In genomic region chr1:61156576-61157239, GRCh38 we compare ENCODE assay signal across 20 cellular contexts.
A peak's percentile ranks its signal among the peaks of the same experiment; 100 is the strongest.
DNase-seq lines count a peak whose midpoint lies in the region; ATAC-seq, FAIRE-seq and TF ChIP-seq lines count a peak whose summit lies in the region.
"Had no signal": no experiment of that assay in that cellular context is flagged by ENCODE, and none has a peak within 500 bp of the region (broad histone marks: within the 10 kb centered on the region; RNA-seq: fewer than 3 reads in every experiment).

No MANE protein-coding gene starts in this region.

- POLR2A ChIA-PET in A549 (lab: Yijun Ruan, JAX) = interaction anchor here (0.6 kb wide), 1 partner anchor 103 kb away, joined by 4 read pairs; no protein-coding TSS in a partner anchor

- peak overlapping the region; percentile 45 for H3K4me2 ChIP-seq in A549
- H3K4me2 ChIP-seq: KMS-11 had no signal

- DNase-seq in A549 (ENCODE audit: low read depth in 1 of 2, low spot score in 1 of 2) (no peak), ascending aorta (ENCODE audit: low spot score in 2 of 2) (no peak), right atrium auricular region (ENCODE audit: low spot score) (no peak), psoas muscle (no peak), superior temporal gyrus (ENCODE audit: extremely low spot score) (no peak), AML-193 (lab: John Stamatoyannopoulos, UW) (no peak)
- DNase-seq in activated CD4-positive, alpha-beta T cell treated with anti-CD3 and anti-CD28 coated beads, Interleukin-2, amount 50 U/mL, for 1 hour = no peak
- DNase-seq: activated CD4-positive, alpha-beta T cell treated with anti-CD3 and anti-CD28 coated beads for 48 hours; activated T-cell treated with anti-CD3 and anti-CD28 coated beads, Interleukin-2, amount 50 U/mL, for 4 hours; CD8-positive, alpha-beta T cell; NCI-H1436; nephron progenitor cell; SHP77 treated with DMSO at 0.1 percent for 48 hours; T1000 had no signal

- FAIRE-seq in A549 (lab: Jason Lieb, UNC) = no peak
- FAIRE-seq: A204.1, colon had no signal

- H3K4me3 ChIP-seq in A549 (no peak overlapping the region), ascending aorta (peak overlapping the region in 1 of 2 donors; percentile 36), right atrium auricular region (no peak overlapping the region), psoas muscle (no peak overlapping the region)
- H3K4me3 ChIP-seq: HAP-1 had no signal

- TF ChIP-seq POLR2A in A549 (IDR thresholded peaks at IDR 0.05; ENCODE audit: low read length) = no peak

- TF ChIP-seq CTCF in A549 (IDR thresholded peaks at IDR 0.05) = no peak
- no peak for TF ChIP-seq CTCF in ascending aorta (IDR thresholded peaks at IDR 0.05)
- no peak for TF ChIP-seq CTCF in right atrium auricular region (IDR thresholded peaks at IDR 0.05)
- no peak for TF ChIP-seq CTCF in psoas muscle (IDR thresholded peaks at IDR 0.05)

- no peak for TF ChIP-seq RAD21 in A549 (conservative IDR thresholded peaks at IDR 0.05 in 1 of 2, IDR thresholded peaks at IDR 0.05 in 1 of 2)

- peak in 1 of 2 experiments; percentile 67; a peak in 3 of 6 replicates for ATAC-seq in A549
- peak in 2 of 4 donors; percentile 36 to 43 for ATAC-seq in psoas muscle
- ATAC-seq in HG03280 (IDR thresholded peaks at IDR 0.05; ENCODE audit: unreplicated experiment) = no peak
- ATAC-seq: activated T-cell treated with anti-CD3 and anti-CD28 coated beads, Interleukin-2, amount 50 U/mL, for 4 hours; CD8-positive, alpha-beta T cell had no signal

- no peaks in the 10 kb centered on the region for H3K9me3 ChIP-seq in A549
- H3K9me3 ChIP-seq in ascending aorta = no peaks in the 10 kb centered on the region
- H3K9me3 ChIP-seq in right atrium auricular region = no peaks in the 10 kb centered on the region
- H3K9me3 ChIP-seq in psoas muscle = no peaks in the 10 kb centered on the region
- H3K9me3 ChIP-seq: HAP-1 had no signal

- H3K4me1 ChIP-seq in A549 (peaks cover 44% of the 10 kb centered on the region), ascending aorta (peaks cover 15 to 64% of the 10 kb centered on the region in 2 donors), right atrium auricular region (peaks cover 0 to 58% of the 10 kb centered on the region in 2 donors), psoas muscle (peaks cover 40% of the 10 kb centered on the region)

- no peak for TF ChIP-seq EP300 in A549 (IDR thresholded peaks at IDR 0.05)

- H3K27me3 ChIP-seq in ascending aorta = no peaks in the 10 kb centered on the region
- H3K27me3 ChIP-seq in right atrium auricular region = no peaks in the 10 kb centered on the region
- H3K27me3 ChIP-seq in psoas muscle (ENCODE audit: insufficient read depth in 3 of 3, low read length in 2 of 3) = no peaks in the 10 kb centered on the region

- CTCF ChIA-PET in A549 (lab: Yijun Ruan, JAX) = interaction anchor here (0.7 to 1.9 kb wide), 3 partner anchors 12 to 296 kb away, joined by 3 to 4 read pairs (median 3); no protein-coding TSS in a partner anchor

- H3K27ac ChIP-seq in A549 (no peak overlapping the region), ascending aorta (peak overlapping the region; percentile 72 to 81), right atrium auricular region (peak overlapping the region; percentile 39 to 82), psoas muscle (peak overlapping the region; percentile 7)
- H3K27ac ChIP-seq: epithelial cell of prostate, KMS-11 had no signal

- 86% methylated on average over 3 of the region's 3 CpGs for WGBS in A549 (ENCODE audit: missing lambda C conversion rate)
- WGBS in psoas muscle, 3 donors = 62 to 67% (median 66%) methylated on average over 3 of the region's 3 CpGs

- intact Hi-C loops in ascending aorta (cut with DNase I) = no loop called here
- intact Hi-C loops in psoas muscle (cut with DNase I) = no loop called here

- H3K36me3 ChIP-seq in ascending aorta (no peaks in the 10 kb centered on the region), right atrium auricular region (no peaks in the 10 kb centered on the region), psoas muscle (ENCODE audit: insufficient read depth in 1 of 2, low read depth in 1 of 2) (no peaks in the 10 kb centered on the region)
- H3K36me3 ChIP-seq: HAP-1 had no signal

TF ChIP-seq in A549, 52 proteins besides CTCF, POLR2A, EP300 and RAD21:
- TF ChIP-seq, protein P1, sequence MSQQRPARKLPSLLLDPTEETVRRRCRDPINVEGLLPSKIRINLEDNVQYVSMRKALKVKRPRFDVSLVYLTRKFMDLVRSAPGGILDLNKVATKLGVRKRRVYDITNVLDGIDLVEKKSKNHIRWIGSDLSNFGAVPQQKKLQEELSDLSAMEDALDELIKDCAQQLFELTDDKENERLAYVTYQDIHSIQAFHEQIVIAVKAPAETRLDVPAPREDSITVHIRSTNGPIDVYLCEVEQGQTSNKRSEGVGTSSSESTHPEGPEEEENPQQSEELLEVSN (IDR thresholded peaks at IDR 0.05; ENCODE audit: borderline replicate concordance, low read depth) = no peak
- TF ChIP-seq JUN (IDR thresholded peaks at IDR 0.05) (no peak), MAZ (IDR thresholded peaks at IDR 0.05; ENCODE audit: borderline replicate concordance, low read depth, low read length) (no peak), HOXB5 (CRISPR knock-in tag; IDR thresholded peaks at IDR 0.05) (no peak), KDM5A (IDR thresholded peaks at IDR 0.05) (no peak), HEYL (CRISPR knock-in tag; IDR thresholded peaks at IDR 0.05) (no peak), KDM1A (IDR thresholded peaks at IDR 0.05; ENCODE audit: low read depth) (no peak), FOSL2 (IDR thresholded peaks at IDR 0.05) (no peak), FOSL2 (CRISPR knock-in tag; IDR thresholded peaks at IDR 0.05) (no peak), RARB (CRISPR knock-in tag; IDR thresholded peaks at IDR 0.05) (no peak), NFE2L2 (conservative IDR thresholded peaks at IDR 0.05; ENCODE audit: low read length) (no peak), EHMT2 (IDR thresholded peaks at IDR 0.05; ENCODE audit: low read depth) (no peak), HOXA7 (CRISPR knock-in tag; IDR thresholded peaks at IDR 0.05) (no peak), PBX3 (IDR thresholded peaks at IDR 0.05) (no peak), JUNB (IDR thresholded peaks at IDR 0.05) (no peak)
- TF ChIP-seq, protein P2, sequence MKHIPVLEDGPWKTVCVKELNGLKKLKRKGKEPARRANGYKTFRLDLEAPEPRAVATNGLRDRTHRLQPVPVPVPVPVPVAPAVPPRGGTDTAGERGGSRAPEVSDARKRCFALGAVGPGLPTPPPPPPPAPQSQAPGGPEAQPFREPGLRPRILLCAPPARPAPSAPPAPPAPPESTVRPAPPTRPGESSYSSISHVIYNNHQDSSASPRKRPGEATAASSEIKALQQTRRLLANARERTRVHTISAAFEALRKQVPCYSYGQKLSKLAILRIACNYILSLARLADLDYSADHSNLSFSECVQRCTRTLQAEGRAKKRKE (CRISPR knock-in tag; IDR thresholded peaks at IDR 0.05; ENCODE audit: low read depth) = no peak
- TF ChIP-seq, protein P3, sequence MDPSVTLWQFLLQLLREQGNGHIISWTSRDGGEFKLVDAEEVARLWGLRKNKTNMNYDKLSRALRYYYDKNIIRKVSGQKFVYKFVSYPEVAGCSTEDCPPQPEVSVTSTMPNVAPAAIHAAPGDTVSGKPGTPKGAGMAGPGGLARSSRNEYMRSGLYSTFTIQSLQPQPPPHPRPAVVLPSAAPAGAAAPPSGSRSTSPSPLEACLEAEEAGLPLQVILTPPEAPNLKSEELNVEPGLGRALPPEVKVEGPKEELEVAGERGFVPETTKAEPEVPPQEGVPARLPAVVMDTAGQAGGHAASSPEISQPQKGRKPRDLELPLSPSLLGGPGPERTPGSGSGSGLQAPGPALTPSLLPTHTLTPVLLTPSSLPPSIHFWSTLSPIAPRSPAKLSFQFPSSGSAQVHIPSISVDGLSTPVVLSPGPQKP (IDR thresholded peaks at IDR 0.05; ENCODE audit: low read depth, low read length) = no peak

Comparison
In these comparisons a context has a peak if more than half of its experiments do, and no peak if none do; other contexts are left out.
1. H3K27ac ChIP-seq: peak in ascending aorta (2 of 2), right atrium auricular region (2 of 2) and psoas muscle (single experiment); none in A549 (0 of 2).